In genomic region chr14:101290681-101291080, GRCh38 we compare ENCODE assay signal across 21 cellular contexts.
DNase-seq lines count a peak whose midpoint lies in the region; ATAC-seq and TF ChIP-seq lines count a peak whose summit lies in the region.
"Had no signal": no experiment of that assay in that cellular context is flagged by ENCODE, and none has a peak within 500 bp of the region (broad histone marks: within the 10 kb centered on the region; RNA-seq: fewer than 3 reads in every experiment).

No MANE protein-coding gene starts in this region.

- no peaks in the 10 kb centered on the region for H3K4me1 Mint-ChIP-seq in activated naive CD4-positive, alpha-beta T cell treated with anti-CD3 and anti-CD28 coated beads, Interleukin-2, amount 10 ng/mL, durations not matched to agents 7 days and 5 days
- H3K4me1 Mint-ChIP-seq in endothelial cell (ENCODE audit: unreplicated experiment) = no peaks in the 10 kb centered on the region
- H3K4me1 Mint-ChIP-seq: CD4-positive, CD25-positive, alpha-beta regulatory T cell; CD8-positive, alpha-beta memory T cell had no signal

- H3K27ac ChIP-seq in neuronal stem cell (replicated peaks; ENCODE audit: low read length) = no peak overlapping the region

- H3K4me3 Mint-ChIP-seq in activated naive CD4-positive, alpha-beta T cell treated with anti-CD3 and anti-CD28 coated beads, Interleukin-2, amount 10 ng/mL, durations not matched to agents 7 days and 5 days = no peak overlapping the region
- H3K4me3 Mint-ChIP-seq in endothelial cell (ENCODE audit: unreplicated experiment) = no peak overlapping the region
- H3K4me3 Mint-ChIP-seq: CD4-positive, CD25-positive, alpha-beta regulatory T cell; HFFc6 had no signal

- DNase-seq in activated naive CD4-positive, alpha-beta T cell treated with anti-CD3 and anti-CD28 coated beads, Interleukin-2, amount 10 ng/mL, durations not matched to agents 7 days and 5 days = no peak
- DNase-seq in activated naive CD4-positive, alpha-beta T cell treated with anti-CD3 and anti-CD28 coated beads, Interleukin-2, amount 50 U/mL, for 72 hours (ENCODE audit: low spot score in 2 of 2) = no peak
- DNase-seq in NCI-H2227 (lab: John Stamatoyannopoulos, UW; ENCODE audit: unreplicated experiment) (peak; percentile 56), neuronal stem cell (ENCODE audit: low spot score) (no peak), endothelial cell (ENCODE audit: low spot score) (no peak), A172 (ENCODE audit: low spot score) (no peak)
- DNase-seq: ACHN; BE2C; C1 segment of cervical spinal cord; CD4-positive, CD25-positive, alpha-beta regulatory T cell; CD8-positive, alpha-beta memory T cell; COR-L47; DMS 273 treated with DMSO at 0.1 percent for 48 hours; DMS53; DND-41; EL; GOT3; H7; HFFc6 had no signal

- peaks cover under 1 to 3% of the 10 kb centered on the region in 2 donors for H3K9me3 ChIP-seq in neuronal stem cell (replicated peaks in 1 of 2; ENCODE audit: control insufficient read depth in 2 of 2, insufficient read depth in 1 of 2, low read depth in 1 of 2, low read length in 2 of 2)
- H3K9me3 ChIP-seq: BE2C had no signal

- no peak overlapping the region for H3K23ac ChIP-seq in neuronal stem cell (ENCODE audit: low read depth, low read length, poor library complexity)

- peak overlapping the region; percentile 52 for H3K27ac Mint-ChIP-seq in activated naive CD4-positive, alpha-beta T cell treated with anti-CD3 and anti-CD28 coated beads, Interleukin-2, amount 10 ng/mL, durations not matched to agents 7 days and 5 days
- no peak overlapping the region for H3K27ac Mint-ChIP-seq in activated naive CD4-positive, alpha-beta T cell treated with anti-CD3 and anti-CD28 coated beads, Interleukin-2, amount 50 U/mL, for 72 hours
- H3K27ac Mint-ChIP-seq in endothelial cell (ENCODE audit: unreplicated experiment) = no peak overlapping the region
- H3K27ac Mint-ChIP-seq: CD4-positive, CD25-positive, alpha-beta regulatory T cell; CD8-positive, alpha-beta memory T cell; HFFc6 had no signal

- WGBS in neuronal stem cell (ENCODE audit: extremely low coverage in 2 of 2, insufficient read length in 2 of 2, insufficient replicate concordance in 1 of 2), 2 donors = no CpG with 5 or more reads among the region's 5 CpGs

- no peak overlapping the region for H3K18ac ChIP-seq in neuronal stem cell (ENCODE audit: low read length)

- H4K91ac ChIP-seq in neuronal stem cell (ENCODE audit: low read depth, low read length, poor library complexity) = no peak overlapping the region

- peak overlapping the region; percentile 11 for H2AFZ ChIP-seq in neuronal stem cell (ENCODE audit: low read length)

- H2BK12ac ChIP-seq in neuronal stem cell (ENCODE audit: low read length) = no peak overlapping the region

- no peak for TF ChIP-seq CTCF in endothelial cell (IDR thresholded peaks at IDR 0.05; ENCODE audit: unreplicated experiment)

- H3K27me3 Mint-ChIP-seq in activated naive CD4-positive, alpha-beta T cell treated with anti-CD3 and anti-CD28 coated beads, Interleukin-2, amount 10 ng/mL, durations not matched to agents 7 days and 5 days = peaks cover 8% of the 10 kb centered on the region
- peaks cover 1% of the 10 kb centered on the region for H3K27me3 Mint-ChIP-seq in endothelial cell (ENCODE audit: unreplicated experiment)
- H3K27me3 Mint-ChIP-seq: CD4-positive, CD25-positive, alpha-beta regulatory T cell had no signal

- CTCF ChIA-PET in activated naive CD4-positive, alpha-beta T cell treated with anti-CD3 and anti-CD28 coated beads, Interleukin-2, amount 10 ng/mL, durations not matched to agents 7 days and 5 days (lab: Charles Lee) = no interaction called here

- H3K36me3 Mint-ChIP-seq in activated naive CD4-positive, alpha-beta T cell treated with anti-CD3 and anti-CD28 coated beads, Interleukin-2, amount 10 ng/mL, durations not matched to agents 7 days and 5 days = no peaks in the 10 kb centered on the region
- peaks cover 0 to under 1% of the 10 kb centered on the region in 2 donors for H3K36me3 Mint-ChIP-seq in activated naive CD4-positive, alpha-beta T cell treated with anti-CD3 and anti-CD28 coated beads, Interleukin-2, amount 50 U/mL, for 72 hours
- peaks cover under 1% of the 10 kb centered on the region for H3K36me3 Mint-ChIP-seq in endothelial cell (ENCODE audit: low read depth, unreplicated experiment)
- H3K36me3 Mint-ChIP-seq: CD4-positive, CD25-positive, alpha-beta regulatory T cell; CD8-positive, alpha-beta memory T cell had no signal

- H3K36me3 ChIP-seq in neuronal stem cell (replicated peaks in 1 of 2; ENCODE audit: control insufficient read depth in 2 of 2, insufficient read depth in 2 of 2, low read length in 2 of 2) = no peaks in the 10 kb centered on the region
- H3K36me3 ChIP-seq: BE2C had no signal

- no peak overlapping the region for H2AK5ac ChIP-seq in neuronal stem cell (ENCODE audit: low read depth, low read length)

- no peak overlapping the region for H3K14ac ChIP-seq in neuronal stem cell (ENCODE audit: low read length)

- H3K4me1 ChIP-seq in neuronal stem cell (ENCODE audit: control insufficient read depth in 2 of 2, insufficient read depth in 1 of 2, low read depth in 1 of 2, low read length in 2 of 2) = peaks cover 1 to 2% of the 10 kb centered on the region in 2 donors
- H3K4me1 ChIP-seq: BE2C had no signal

- H3K27me3 ChIP-seq in neuronal stem cell (ENCODE audit: control insufficient read depth in 3 of 3, insufficient read depth in 3 of 3, low read depth in 1 of 3, low read length in 3 of 3) = no peaks in the 10 kb centered on the region
- H3K27me3 ChIP-seq: BE2C had no signal

- no peaks in the 10 kb centered on the region for H3K79me1 ChIP-seq in neuronal stem cell (ENCODE audit: low read depth, low read length)

- H2BK120ac ChIP-seq in neuronal stem cell (ENCODE audit: low read depth, low read length) = no peak overlapping the region

- no peaks in the 10 kb centered on the region for H3K9me3 Mint-ChIP-seq in activated naive CD4-positive, alpha-beta T cell treated with anti-CD3 and anti-CD28 coated beads, Interleukin-2, amount 10 ng/mL, durations not matched to agents 7 days and 5 days
- no peaks in the 10 kb centered on the region for H3K9me3 Mint-ChIP-seq in activated naive CD4-positive, alpha-beta T cell treated with anti-CD3 and anti-CD28 coated beads, Interleukin-2, amount 50 U/mL, for 72 hours
- H3K9me3 Mint-ChIP-seq in endothelial cell (ENCODE audit: unreplicated experiment) = peaks cover under 1% of the 10 kb centered on the region

- no peak overlapping the region for H3K4me2 ChIP-seq in neuronal stem cell (ENCODE audit: insufficient read depth, low read length, poor library complexity, severe bottlenecking)

- no peak overlapping the region for H4K8ac ChIP-seq in neuronal stem cell (ENCODE audit: low read depth, low read length)

- no peak for ATAC-seq in activated naive CD4-positive, alpha-beta T cell treated with anti-CD3 and anti-CD28 coated beads, Interleukin-2, amount 50 U/mL, for 72 hours
- ATAC-seq: GM12878, HCT116 had no signal

- H3K4me3 ChIP-seq in neuronal stem cell (ENCODE audit: low read length in 2 of 2) = no peak overlapping the region
- H3K4me3 ChIP-seq: GM12878 had no signal

- H3K4ac ChIP-seq in neuronal stem cell (ENCODE audit: low read length) = no peak overlapping the region

- no peak overlapping the region for H2BK5ac ChIP-seq in neuronal stem cell (ENCODE audit: low read length)

- H2BK15ac ChIP-seq in neuronal stem cell (ENCODE audit: low read length) = no peak overlapping the region

- no peak overlapping the region for H3K9ac ChIP-seq in neuronal stem cell (ENCODE audit: low read depth, low read length, poor library complexity)
